1 cellular context compared by ENCODE assay signal in genomic region chr10:71970331-71970730, GRCh38.
TF ChIP-seq lines count a peak whose summit lies in the region.

No MANE protein-coding gene starts in this region.

TF ChIP-seq in HCT116, 20 proteins besides CTCF, POLR2A, EP300 and RAD21 (continued from another document):
- TF ChIP-seq REST (IDR thresholded peaks at IDR 0.05; ENCODE audit: low read depth) (no peak), ZFX (IDR thresholded peaks at IDR 0.05) (no peak), JUND (IDR thresholded peaks at IDR 0.05) (no peak), TCF7L2 (IDR thresholded peaks at IDR 0.05; ENCODE audit: borderline replicate concordance, extremely low read depth, insufficient read depth, insufficient read length) (no peak), SRF (IDR thresholded peaks at IDR 0.05; ENCODE audit: low read depth) (no peak), EZH2phosphoT487 (IDR thresholded peaks at IDR 0.05; ENCODE audit: borderline replicate concordance) (no peak), SIN3A (IDR thresholded peaks at IDR 0.05; ENCODE audit: low read depth) (no peak)
